11 cellular contexts compared by ENCODE assay signal in the genomic region with DNA sequence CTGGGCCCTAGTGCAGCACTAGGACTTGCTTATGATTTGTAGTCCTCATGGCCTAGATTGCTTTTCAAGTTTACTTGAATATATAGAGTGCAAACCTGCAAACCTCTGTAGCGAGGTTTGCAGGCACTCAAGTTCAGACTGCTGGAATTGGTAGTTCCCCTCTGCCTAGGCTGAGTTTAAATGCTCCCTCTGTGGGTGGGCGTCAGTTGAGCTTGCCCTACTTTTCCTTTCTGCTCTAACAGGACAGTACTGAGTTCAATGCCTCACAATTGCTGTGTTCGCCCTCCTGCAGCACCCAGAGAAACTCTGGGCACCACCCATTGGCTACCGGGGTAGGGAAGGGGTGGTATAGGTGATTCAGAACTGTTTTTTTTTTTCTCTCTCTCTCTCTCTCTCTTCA. TPM values are rescaled to one million over a fixed set of nuclear protein-coding genes. Genes with fewer than 3 reads are reported as not detected.
"Had no signal": no experiment of that assay in that cellular context is flagged by ENCODE, and none has a peak within 500 bp of the region (broad histone marks: within the 10 kb centered on the region; RNA-seq: fewer than 3 reads in every experiment).

No MANE protein-coding gene starts in this region.

- H3K27ac Mint-ChIP-seq: HFFc6 had no signal

- H3K27ac ChIP-seq: GM23248, HL-60 had no signal

- H2AFZ ChIP-seq: GM23248 had no signal

- H3K9me3 ChIP-seq: HAP-1 had no signal

- ATAC-seq: HCT116, HepG2 had no signal

- H3K4me1 Mint-ChIP-seq: IgD-negative memory B cell had no signal

- H3K4me3 Mint-ChIP-seq: HFFc6, IgD-negative memory B cell had no signal

- H3K9ac ChIP-seq: GM23248 had no signal

- H3K4me1 ChIP-seq: HAP-1 had no signal

- H3K36me3 ChIP-seq: HAP-1 had no signal

- DNase-seq: GM23248, H7, HFFc6, KBM-7 had no signal

- H3K36me3 Mint-ChIP-seq: IgD-negative memory B cell had no signal

- H3K4me3 ChIP-seq: GM23248, HAP-1 had no signal

RNA-seq across cellular contexts. Expression of gene MYO3A, which starts 31.6 kb away (rescaled TPM):
- total RNA-seq: GM23248, H4, HepG2, HT1080 had no signal
- polyA plus RNA-seq: GM23248, HepG2 had no signal
